27 cellular contexts compared by ENCODE assay signal in genomic region chr1:200379940-200380588, GRCh38. TPM values are rescaled to one million over a fixed set of nuclear protein-coding genes. Genes with fewer than 3 reads are reported as not detected.
DNase-seq lines count a peak whose midpoint lies in the region; ATAC-seq and TF ChIP-seq lines count a peak whose summit lies in the region.
"Had no signal": no experiment of that assay in that cellular context is flagged by ENCODE, and none has a peak within 500 bp of the region (broad histone marks: within the 10 kb centered on the region; RNA-seq: fewer than 3 reads in every experiment).

No MANE protein-coding gene starts in this region.

- H2AFZ ChIP-seq in PC-3 (ENCODE audit: low read length) (0 out of 2 replicates have a peak overlapping the region, but pooled peaks have one; percentile 4), mammary epithelial cell (ENCODE audit: low read depth, low read length) (peak overlapping the region; percentile 30), osteoblast (ENCODE audit: low read length) (no peak overlapping the region)

- H4K20me1 ChIP-seq in PC-3 (ENCODE audit: low read length) (no peaks in the 10 kb centered on the region), mammary epithelial cell (ENCODE audit: insufficient read depth, low read length) (no peaks in the 10 kb centered on the region), osteoblast (ENCODE audit: insufficient read depth, low read length) (no peaks in the 10 kb centered on the region)

- no peak for TF ChIP-seq CTCF in PC-3 (conservative IDR thresholded peaks at IDR 0.05; ENCODE audit: low read depth, low read length)
- TF ChIP-seq CTCF in mammary epithelial cell (conservative IDR thresholded peaks at IDR 0.05 in 1 of 2, IDR thresholded peaks at IDR 0.05 in 1 of 2; ENCODE audit: extremely low read depth in 1 of 2, insufficient read depth in 1 of 2, low read depth in 1 of 2, low read length in 2 of 2): no peak
- no peak for TF ChIP-seq CTCF in osteoblast (IDR thresholded peaks at IDR 0.05; ENCODE audit: extremely low read depth, low read depth, low read length)

- BruUV-seq in PC-3 (replicated peaks; lab: Mats Ljungman, UMichigan) (no TSS peak), mammary epithelial cell (replicated peaks; lab: Mats Ljungman, UMichigan) (no TSS peak)

- WGBS in mammary epithelial cell (ENCODE audit: low coverage, missing lambda C conversion rate): 94% methylated on average over 3 of the region's 3 CpGs

- CTCF ChIA-PET in PC-3 (lab: Charles Lee): interaction anchor here (1.0 kb wide), 1 partner anchor 15 kb away, joined by 3 read pairs; no protein-coding TSS in a partner anchor
- CTCF ChIA-PET in mammary epithelial cell (lab: Charles Lee; ENCODE audit: low non-redundant PET): no interaction called here

- H3K4me1 ChIP-seq in PC-3 (ENCODE audit: insufficient read depth, low read length) (peaks cover 45% of the 10 kb centered on the region), mammary epithelial cell (ENCODE audit: insufficient read depth, low read length) (peaks cover 54% of the 10 kb centered on the region), osteoblast (ENCODE audit: insufficient read depth, low read length) (peaks cover 28% of the 10 kb centered on the region)
- H3K4me1 ChIP-seq: ascending aorta, BE2C, psoas muscle, SJCRH30, tibial nerve had no signal

- no peaks in the 10 kb centered on the region for H3K9me2 ChIP-seq in PC-3 (replicated peaks; ENCODE audit: low read length)

- no peak overlapping the region for H3K4me3 ChIP-seq in PC-3 (ENCODE audit: low read length)
- H3K4me3 ChIP-seq in mammary epithelial cell (replicated peaks in 1 of 3; ENCODE audit: insufficient read depth in 1 of 3, low read depth in 2 of 3, low read length in 3 of 3): no peak overlapping the region
- no peak overlapping the region for H3K4me3 ChIP-seq in osteoblast (ENCODE audit: insufficient read depth, low read length)
- H3K4me3 ChIP-seq: ascending aorta, dorsolateral prefrontal cortex, left lung, psoas muscle, SJCRH30, tibial nerve had no signal

- H3K36me3 ChIP-seq in PC-3 (ENCODE audit: low read depth, low read length): no peaks in the 10 kb centered on the region
- peaks cover 2% of the 10 kb centered on the region for H3K36me3 ChIP-seq in mammary epithelial cell (ENCODE audit: insufficient read depth, low read length)
- H3K36me3 ChIP-seq in osteoblast (ENCODE audit: insufficient read depth, low read length): no peaks in the 10 kb centered on the region
- H3K36me3 ChIP-seq: ascending aorta, BE2C, left lung, neutrophil, SJCRH30, tibial nerve had no signal

- dilution Hi-C loops in mammary epithelial cell (cut with HindIII; ENCODE audit: low sequenced_read_pairs): no loop called here

- peaks cover 20% of the 10 kb centered on the region for H3F3A ChIP-seq in PC-3 (ENCODE audit: low read length, unreplicated experiment)

- DNase-seq in PC-3: no peak
- DNase-seq in mammary epithelial cell: no peak
- no peak for DNase-seq in osteoblast (ENCODE audit: insufficient read length, low spot score, missing footprints)
- no peak for DNase-seq in NCI-H187 treated with DMSO at 0.1 percent for 48 hours (lab: John Stamatoyannopoulos, UW)
- DNase-seq in kidney tubule cell (ENCODE audit: low spot score): no peak
- DNase-seq in stimulated activated CD8-positive, alpha-beta memory T cell treated with anti-CD3 and anti-CD28 coated beads, Interleukin-4, amount 100 ng/mL, for 48 hours: no peak
- no peak for DNase-seq in SKM-1 (lab: John Stamatoyannopoulos, UW; ENCODE audit: unreplicated experiment)
- DNase-seq: activated CD4-positive, alpha-beta T cell treated with anti-CD3 and anti-CD28 coated beads for 1 hour; activated CD8-positive, alpha-beta T cell treated with anti-CD3 and anti-CD28 coated beads, Interleukin-2, amount 10 ng/mL, durations not matched to agents 7 days and 5 days; activated naive CD8-positive, alpha-beta T cell treated with anti-CD3 and anti-CD28 coated beads for 36 hours; BE2C; CD8-positive, alpha-beta memory T cell; central memory CD4-positive, alpha-beta T cell; dorsolateral prefrontal cortex; hypothalamus; immature natural killer cell; left lung; naive B cell; NCI-H146; NCI-H510A; psoas muscle; SJCRH30; stimulated activated naive CD8-positive, alpha-beta T cell treated with anti-CD3 and anti-CD28 coated beads, Interleukin-15, amount 100 ng/mL, for 72 hours had no signal

- POLR2A ChIA-PET in PC-3 (lab: Charles Lee; ENCODE audit: unreplicated experiment): no interaction called here

- in situ Hi-C loops in mammary epithelial cell (cut with MboI; ENCODE audit: low sequenced_read_pairs in 2 of 2): no loop called here

- H3K9me3 ChIP-seq in PC-3 (ENCODE audit: low read length) (no peaks in the 10 kb centered on the region), mammary epithelial cell (replicated peaks; ENCODE audit: insufficient read depth, low read length) (no peaks in the 10 kb centered on the region), osteoblast (ENCODE audit: low read depth, low read length) (no peaks in the 10 kb centered on the region)
- H3K9me3 ChIP-seq: ascending aorta, BE2C, left lung, neutrophil, psoas muscle, SJCRH30, tibial nerve had no signal

- H3K27ac ChIP-seq in PC-3 (ENCODE audit: low read length) (peak overlapping the region; percentile 73), mammary epithelial cell (ENCODE audit: insufficient read depth, low read depth, low read length) (peak overlapping the region; percentile 47), osteoblast (ENCODE audit: low read depth, low read length) (peak overlapping the region; percentile 69)
- H3K27ac ChIP-seq: ascending aorta, left lung, neutrophil, psoas muscle, SJCRH30, tibial nerve had no signal

- no peaks in the 10 kb centered on the region for H3K79me2 ChIP-seq in PC-3 (ENCODE audit: low read length)
- H3K79me2 ChIP-seq in mammary epithelial cell (ENCODE audit: insufficient read depth, low read length): no peaks in the 10 kb centered on the region
- H3K79me2 ChIP-seq in osteoblast (ENCODE audit: insufficient read depth, low read length): no peaks in the 10 kb centered on the region

- H3K4me2 ChIP-seq in PC-3 (ENCODE audit: low read length) (peak overlapping the region; percentile 65), mammary epithelial cell (ENCODE audit: insufficient read depth, low read depth, low read length) (peak overlapping the region; percentile 20), osteoblast (ENCODE audit: insufficient read depth, low read length) (no peak overlapping the region)

- intact Hi-C loops in PC-3 (cut with micrococcal nuclease): loop anchor here (1.0 to 2.0 kb wide), 3 partner anchors 31 to 108 kb away; partner anchors contain the start of gene ZNF281
- intact Hi-C loops in mammary epithelial cell (cut with micrococcal nuclease): loop anchor here (2.0 to 5.0 kb wide), 2 partner anchors 31 to 43 kb away; partner anchors contain the start of gene ZNF281

- ATAC-seq in GM18907 (IDR thresholded peaks at IDR 0.05; ENCODE audit: unreplicated experiment) (peak; percentile 2), PC-3 (peak; percentile 4)
- ATAC-seq: activated CD8-positive, alpha-beta T cell treated with anti-CD3 and anti-CD28 coated beads, Interleukin-2, amount 10 ng/mL, durations not matched to agents 7 days and 5 days; left lung; psoas muscle had no signal

- H3K9ac ChIP-seq in PC-3 (ENCODE audit: low read length): no peak overlapping the region
- H3K9ac ChIP-seq in mammary epithelial cell (ENCODE audit: insufficient read depth, low read length): no peak overlapping the region

- H3K27me3 ChIP-seq in PC-3 (ENCODE audit: low read length): no peaks in the 10 kb centered on the region
- no peaks in the 10 kb centered on the region for H3K27me3 ChIP-seq in mammary epithelial cell (ENCODE audit: insufficient read depth, low read length)
- no peaks in the 10 kb centered on the region for H3K27me3 ChIP-seq in osteoblast (ENCODE audit: insufficient read depth, low read length)
- H3K27me3 ChIP-seq: ascending aorta, dorsolateral prefrontal cortex, left lung, neutrophil, SJCRH30, tibial nerve had no signal

RNA-seq across cellular contexts. Expression of gene ZNF281, which starts 29.8 kb away (rescaled TPM):
- total RNA-seq in PC-3 (2014; rRNA removed) (23.3 and 26.6 TPM in 2 replicates), mammary epithelial cell (10 to 100 TPM; 27.5 to 42.2 TPM), osteoblast (37.7 and 45.6 TPM in 2 replicates)
- 6.9 TPM for polyA plus RNA-seq in mammary epithelial cell
- polyA minus RNA-seq in mammary epithelial cell: 24.4 TPM
